Comparison of ENCODE assay signal across 8 cellular contexts in the genomic region with DNA sequence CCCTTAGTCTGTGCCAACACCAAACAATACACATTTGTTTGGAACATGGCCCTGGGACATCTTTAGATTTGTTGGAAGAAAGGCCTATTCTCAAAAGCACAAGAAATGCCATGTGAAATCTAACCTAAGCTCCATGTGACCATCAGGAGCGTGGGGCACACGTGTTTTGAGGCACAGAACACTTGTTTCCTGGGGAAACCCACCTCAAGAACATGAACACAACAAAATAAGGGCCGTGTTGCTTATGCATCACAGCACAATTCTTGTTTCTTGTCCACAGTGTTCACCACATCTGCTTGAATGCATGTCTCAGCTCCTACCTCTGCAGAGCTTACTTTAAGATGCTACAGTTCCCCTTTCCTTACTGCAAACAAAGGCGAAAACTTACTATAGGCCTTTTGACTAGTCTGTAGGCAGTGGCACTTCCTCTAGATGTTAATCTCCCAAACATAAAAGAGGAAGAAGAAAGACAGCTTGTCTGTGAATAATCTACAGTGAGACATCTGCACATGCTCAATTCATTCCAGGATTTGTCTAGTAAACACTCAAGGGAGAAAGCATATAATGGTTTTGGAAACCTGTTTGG.
DNase-seq lines count a peak whose midpoint lies in the region; ATAC-seq and TF ChIP-seq lines count a peak whose summit lies in the region.

No MANE protein-coding gene starts in this region.

- intact Hi-C loops in ovary (cut with DNase I), result no loop called here

- no peaks in the 10 kb centered on the region for H3K27me3 Mint-ChIP-seq in effector memory CD8-positive, alpha-beta T cell
- H3K27me3 Mint-ChIP-seq in WTC11 (ENCODE audit: low read depth), result no peaks in the 10 kb centered on the region

- H3K9me3 ChIP-seq in ovary, result no peaks in the 10 kb centered on the region

- 79 to 97% (median 87%) methylated on average over 4 of the region's 4 CpGs for WGBS in ovary, 3 donors

- no peak overlapping the region for H3K4me3 ChIP-seq in ovary

- H3K4me1 ChIP-seq in ovary (ENCODE audit: insufficient read depth), result no peaks in the 10 kb centered on the region

- no peaks in the 10 kb centered on the region for H3K36me3 ChIP-seq in ovary

- TF ChIP-seq EP300 in ovary (IDR thresholded peaks at IDR 0.05), result no peak

- POLR2A ChIA-PET in WTC11 (lab: Charles Lee), result no interaction called here

- CTCF ChIA-PET in WTC11 (lab: Charles Lee), result interaction anchor here (2.4 kb wide), 1 partner anchor 23 kb away, joined by 13 read pairs; no protein-coding TSS in a partner anchor

- peak; percentile 69 for DNase-seq in Ammon's horn (ENCODE audit: low spot score)
- peak; percentile 75 for DNase-seq in NCI-H748 (lab: John Stamatoyannopoulos, UW; ENCODE audit: unreplicated experiment)
- DNase-seq in effector memory CD8-positive, alpha-beta T cell, result no peak
- DNase-seq in ovary, result no peak
- no peak for DNase-seq in WTC11 (ENCODE audit: low spot score)
- DNase-seq in dermis blood vessel endothelial cell, result no peak

- TF ChIP-seq CTCF in ovary (IDR thresholded peaks at IDR 0.05) (no peak), WTC11 (IDR thresholded peaks at IDR 0.05) (no peak)

- no peak for TF ChIP-seq POLR2A in ovary (IDR thresholded peaks at IDR 0.05)

- no peak overlapping the region for H3K27ac ChIP-seq in ovary

- peaks cover 16% of the 10 kb centered on the region for H3K36me3 Mint-ChIP-seq in effector memory CD8-positive, alpha-beta T cell (ENCODE audit: insufficient read depth)
- H3K36me3 Mint-ChIP-seq in WTC11, result no peaks in the 10 kb centered on the region

- peak overlapping the region; percentile 82 to 83 for H3K27ac Mint-ChIP-seq in effector memory CD8-positive, alpha-beta T cell
- H3K27ac Mint-ChIP-seq in WTC11, result no peak overlapping the region

- H3K4me3 Mint-ChIP-seq in effector memory CD8-positive, alpha-beta T cell, result peak overlapping the region in 1 of 2 donors; percentile 20
- no peak overlapping the region for H3K4me3 Mint-ChIP-seq in WTC11

- no peaks in the 10 kb centered on the region for H3K27me3 ChIP-seq in ovary

- H3K9me3 Mint-ChIP-seq in effector memory CD8-positive, alpha-beta T cell, result no peaks in the 10 kb centered on the region
- H3K9me3 Mint-ChIP-seq in WTC11, result no peaks in the 10 kb centered on the region

- ATAC-seq in GM18520 (IDR thresholded peaks at IDR 0.05; ENCODE audit: unreplicated experiment) (peak; percentile 94), HG02981 (IDR thresholded peaks at IDR 0.05; ENCODE audit: unreplicated experiment) (peak; percentile 96), WTC11 (no peak)
- ATAC-seq in effector memory CD8-positive, alpha-beta T cell (replicated peaks), result peak; percentile 82

- H3K4me1 Mint-ChIP-seq in effector memory CD8-positive, alpha-beta T cell (ENCODE audit: low read depth in 2 of 2), result peaks cover 47 to 75% of the 10 kb centered on the region in 2 donors
- no peaks in the 10 kb centered on the region for H3K4me1 Mint-ChIP-seq in WTC11

TF ChIP-seq in WTC11, 78 proteins besides CTCF, POLR2A, EP300 and RAD21:
- TF ChIP-seq ZNF396 (CRISPR knock-in tag; IDR thresholded peaks at IDR 0.05; ENCODE audit: borderline replicate concordance) (no peak), NFE2L1 (CRISPR knock-in tag; IDR thresholded peaks at IDR 0.05) (no peak), ZNF317 (CRISPR knock-in tag; IDR thresholded peaks at IDR 0.05; ENCODE audit: borderline replicate concordance, low read depth) (no peak), SP1 (CRISPR knock-in tag; conservative IDR thresholded peaks at IDR 0.05) (no peak), IRF2 (CRISPR knock-in tag; IDR thresholded peaks at IDR 0.05; ENCODE audit: borderline replicate concordance, low read depth) (no peak), OVOL2 (CRISPR knock-in tag; IDR thresholded peaks at IDR 0.05; ENCODE audit: borderline replicate concordance) (no peak), ZNF671 (CRISPR knock-in tag; IDR thresholded peaks at IDR 0.05) (no peak)
- TF ChIP-seq, protein P1, sequence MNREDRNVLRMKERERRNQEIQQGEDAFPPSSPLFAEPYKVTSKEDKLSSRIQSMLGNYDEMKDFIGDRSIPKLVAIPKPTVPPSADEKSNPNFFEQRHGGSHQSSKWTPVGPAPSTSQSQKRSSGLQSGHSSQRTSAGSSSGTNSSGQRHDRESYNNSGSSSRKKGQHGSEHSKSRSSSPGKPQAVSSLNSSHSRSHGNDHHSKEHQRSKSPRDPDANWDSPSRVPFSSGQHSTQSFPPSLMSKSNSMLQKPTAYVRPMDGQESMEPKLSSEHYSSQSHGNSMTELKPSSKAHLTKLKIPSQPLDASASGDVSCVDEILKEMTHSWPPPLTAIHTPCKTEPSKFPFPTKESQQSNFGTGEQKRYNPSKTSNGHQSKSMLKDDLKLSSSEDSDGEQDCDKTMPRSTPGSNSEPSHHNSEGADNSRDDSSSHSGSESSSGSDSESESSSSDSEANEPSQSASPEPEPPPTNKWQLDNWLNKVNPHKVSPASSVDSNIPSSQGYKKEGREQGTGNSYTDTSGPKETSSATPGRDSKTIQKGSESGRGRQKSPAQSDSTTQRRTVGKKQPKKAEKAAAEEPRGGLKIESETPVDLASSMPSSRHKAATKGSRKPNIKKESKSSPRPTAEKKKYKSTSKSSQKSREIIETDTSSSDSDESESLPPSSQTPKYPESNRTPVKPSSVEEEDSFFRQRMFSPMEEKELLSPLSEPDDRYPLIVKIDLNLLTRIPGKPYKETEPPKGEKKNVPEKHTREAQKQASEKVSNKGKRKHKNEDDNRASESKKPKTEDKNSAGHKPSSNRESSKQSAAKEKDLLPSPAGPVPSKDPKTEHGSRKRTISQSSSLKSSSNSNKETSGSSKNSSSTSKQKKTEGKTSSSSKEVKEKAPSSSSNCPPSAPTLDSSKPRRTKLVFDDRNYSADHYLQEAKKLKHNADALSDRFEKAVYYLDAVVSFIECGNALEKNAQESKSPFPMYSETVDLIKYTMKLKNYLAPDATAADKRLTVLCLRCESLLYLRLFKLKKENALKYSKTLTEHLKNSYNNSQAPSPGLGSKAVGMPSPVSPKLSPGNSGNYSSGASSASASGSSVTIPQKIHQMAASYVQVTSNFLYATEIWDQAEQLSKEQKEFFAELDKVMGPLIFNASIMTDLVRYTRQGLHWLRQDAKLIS (CRISPR knock-in tag; IDR thresholded peaks at IDR 0.05; ENCODE audit: borderline replicate concordance), result no peak
- TF ChIP-seq, protein P2, sequence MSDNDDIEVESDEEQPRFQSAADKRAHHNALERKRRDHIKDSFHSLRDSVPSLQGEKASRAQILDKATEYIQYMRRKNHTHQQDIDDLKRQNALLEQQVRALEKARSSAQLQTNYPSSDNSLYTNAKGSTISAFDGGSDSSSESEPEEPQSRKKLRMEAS (CRISPR knock-in tag; IDR thresholded peaks at IDR 0.05), result no peak

Comparison
In these comparisons a context has a peak if more than half of its experiments do, and no peak if none do; other contexts are left out.
1. DNase-seq: peak in Ammon's horn (single experiment) and NCI-H748 (single experiment); none in effector memory CD8-positive, alpha-beta T cell (0 of 3), ovary (0 of 5), WTC11 (single experiment) and dermis blood vessel endothelial cell (single experiment).